ENCODE assay signal across 8 cellular contexts in the genomic region with DNA sequence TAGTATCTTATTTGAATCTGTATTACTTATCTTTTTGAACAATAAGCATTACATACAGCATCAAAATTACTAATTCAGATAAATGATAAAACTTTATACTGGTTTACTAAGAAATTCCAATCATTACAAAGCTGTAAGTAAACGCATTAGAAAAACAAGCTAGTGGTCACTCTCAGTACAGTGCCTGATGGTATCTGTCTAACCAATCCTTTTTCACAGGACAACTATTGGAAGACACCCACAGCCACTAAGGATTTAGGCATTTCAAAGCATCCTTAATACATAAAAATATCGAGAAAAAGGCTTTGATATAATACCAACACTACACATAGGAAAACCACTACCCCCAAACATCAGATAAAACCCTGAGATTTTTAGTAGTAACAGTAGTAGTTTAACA. TPM values are rescaled to one million over a fixed set of nuclear protein-coding genes. Genes with fewer than 3 reads are reported as not detected.
DNase-seq lines count a peak whose midpoint lies in the region; ATAC-seq and TF ChIP-seq lines count a peak whose summit lies in the region.

No MANE protein-coding gene starts in this region.

- peaks cover 18% of the 10 kb centered on the region for H3K4me1 ChIP-seq in A673 (ENCODE audit: insufficient read depth, low read length, poor library complexity, severe bottlenecking)
- peaks cover 12% of the 10 kb centered on the region for H3K4me1 ChIP-seq in mesodermal cell (ENCODE audit: control insufficient read depth, insufficient read depth, low read length, poor library complexity, severe bottlenecking)

- no peak for TF ChIP-seq CTCF in A673 (conservative IDR thresholded peaks at IDR 0.05; ENCODE audit: low read depth, low read length)
- no peak for TF ChIP-seq CTCF in HFF-Myc (IDR thresholded peaks at IDR 0.05; ENCODE audit: low read depth, low read length, missing control alignments)
- no peak for TF ChIP-seq CTCF in brain (conservative IDR thresholded peaks at IDR 0.05)

- CTCF ChIA-PET in A673 (lab: Charles Lee): no interaction called here

- intact Hi-C loops in A673 (cut with micrococcal nuclease; ENCODE audit: unreplicated experiment): loop anchor here (5.0 to 10.0 kb wide), 2 partner anchors 287 to 835 kb away; a partner anchor contains a TSS

- H3K9me3 ChIP-seq in A673 (ENCODE audit: low read depth, low read length, poor library complexity, severe bottlenecking): no peaks in the 10 kb centered on the region
- H3K9me3 ChIP-seq in mesodermal cell (ENCODE audit: control insufficient read depth, low read length): no peaks in the 10 kb centered on the region

- H3K27ac ChIP-seq in A673 (ENCODE audit: low read depth, low read length, poor library complexity, severe bottlenecking) (no peak overlapping the region), mesodermal cell (ENCODE audit: low read depth, low read length, severe bottlenecking) (no peak overlapping the region)

- WGBS in mesodermal cell (ENCODE audit: insufficient coverage in 2 of 2), 2 experiments: no CpG with 5 or more reads among the region's 2 CpGs

- DNase-seq in A673 (ENCODE audit: low spot score): no peak
- no peak for DNase-seq in HFF-Myc (ENCODE audit: extremely low read depth, low read depth)
- DNase-seq in stimulated activated CD4-positive, alpha-beta T cell treated with anti-CD3 and anti-CD28 coated beads, Interleukin-15, amount 100 ng/mL, for 24 hours: no peak
- no peak for DNase-seq in GF-D8 (lab: John Stamatoyannopoulos, UW)
- no peak for DNase-seq in middle frontal gyrus (ENCODE audit: extremely low spot score, low spot score)

- no TSS peak for BruUV-seq in A673 (replicated peaks; lab: Mats Ljungman, UMichigan)

- H3K27ac Mint-ChIP-seq in brain: peak overlapping the region in 4 of 5 experiments; percentile 13 to 97 (median 36)

- H3K27me3 ChIP-seq in A673 (replicated peaks; ENCODE audit: insufficient read depth, low read depth, low read length, poor library complexity): no peaks in the 10 kb centered on the region

- peaks cover 35% of the 10 kb centered on the region for H3K36me3 Mint-ChIP-seq in brain

- POLR2A ChIA-PET in A673 (lab: Charles Lee; ENCODE audit: low non-redundant PET): interaction anchor here (0.5 kb wide), 1 partner anchor 787 kb away, joined by 3 read pairs; no protein-coding TSS in a partner anchor

- peaks cover 57% of the 10 kb centered on the region for H3K4me1 Mint-ChIP-seq in brain

- peaks cover 39% of the 10 kb centered on the region for H3K36me3 ChIP-seq in A673 (ENCODE audit: insufficient read depth, low read length, poor library complexity, severe bottlenecking)
- H3K36me3 ChIP-seq in mesodermal cell (ENCODE audit: control insufficient read depth, insufficient read depth, low read length): peaks cover 45% of the 10 kb centered on the region

- ATAC-seq in HG03139 (IDR thresholded peaks at IDR 0.05; ENCODE audit: unreplicated experiment): no peak

- peak overlapping the region; percentile 91 to 99 (median 92) for H3K4me3 Mint-ChIP-seq in brain

- H3K9me3 Mint-ChIP-seq in brain: no peaks in the 10 kb centered on the region

- peaks cover 13% of the 10 kb centered on the region for H3K27me3 Mint-ChIP-seq in brain

- H3K4me3 ChIP-seq in A673 (ENCODE audit: low read depth, low read length, poor library complexity, severe bottlenecking) (peak overlapping the region; percentile 94), HFF-Myc (replicated peaks; ENCODE audit: low read depth, low read length) (peak overlapping the region; percentile 86), mesodermal cell (ENCODE audit: extremely low read depth, insufficient read depth, low read length, poor library complexity, severe bottlenecking) (peak overlapping the region; percentile 94)

RNA-seq across cellular contexts. Expression of a gene that starts 2.6 kb away (rescaled TPM):
- 154 and 176 TPM in 2 replicates for total RNA-seq in A673 (2021)
- 81.0 TPM for polyA plus RNA-seq in brain (ENCODE audit: insufficient read depth, low read depth, low replicate concordance)
- 206 TPM for polyA plus RNA-seq in mesodermal cell (2013, experiment 1 of 2)
- 234 TPM for polyA plus RNA-seq in mesodermal cell (2013, experiment 2 of 2)
